19 cellular contexts compared by ENCODE assay signal in the genomic region with DNA sequence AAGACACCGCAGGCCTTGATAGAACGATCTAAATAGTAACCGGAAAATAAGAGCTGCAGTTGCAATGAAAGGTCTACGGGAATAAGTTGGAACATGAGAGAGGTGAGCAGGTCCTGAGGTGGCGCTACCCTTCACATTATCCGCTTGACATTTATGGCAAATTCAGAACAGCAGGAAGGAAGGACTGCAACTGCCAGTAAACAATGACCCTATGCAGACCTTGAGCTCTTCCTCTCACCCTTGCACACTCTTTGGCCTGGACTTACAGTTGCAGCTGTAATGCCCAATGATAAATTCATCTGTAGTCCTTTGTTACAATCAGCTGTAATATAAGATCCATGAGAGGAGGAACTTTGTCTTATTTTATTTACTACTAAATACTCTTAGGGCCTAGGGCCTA.
"Had no signal": no experiment of that assay in that cellular context is flagged by ENCODE, and none has a peak within 500 bp of the region (broad histone marks: within the 10 kb centered on the region; RNA-seq: fewer than 3 reads in every experiment).

No MANE protein-coding gene starts in this region.

- H3K9me3 Mint-ChIP-seq: dendritic cell treated with granulocyte-macrophage colony-stimulating factor and Interleukin-4, amounts not matched to agents 40 ng/mL and 50 ng/mL, for 4 days had no signal

- H3K4me1 ChIP-seq: gastroesophageal sphincter, upper lobe of left lung, uterus had no signal

- H3K27me3 Mint-ChIP-seq: dendritic cell treated with granulocyte-macrophage colony-stimulating factor and Interleukin-4, amounts not matched to agents 40 ng/mL and 50 ng/mL, for 4 days had no signal

- H3K36me3 ChIP-seq: esophagus squamous epithelium, gastroesophageal sphincter, neutrophil, sigmoid colon, suprapubic skin, tibial artery, upper lobe of left lung, uterus had no signal

- H3K27me3 ChIP-seq: esophagus squamous epithelium, gastroesophageal sphincter, neutrophil, sigmoid colon, suprapubic skin, upper lobe of left lung, uterus had no signal

- H3K4me3 ChIP-seq: esophagus squamous epithelium, gastroesophageal sphincter, sigmoid colon, skin epidermis, suprapubic skin, tibial artery, upper lobe of left lung, uterus had no signal

- H3K9me3 ChIP-seq: esophagus squamous epithelium, gastroesophageal sphincter, neutrophil, sigmoid colon, suprapubic skin, tibial artery, upper lobe of left lung, uterus had no signal

- H3K27ac Mint-ChIP-seq: dendritic cell treated with granulocyte-macrophage colony-stimulating factor and Interleukin-4, amounts not matched to agents 40 ng/mL and 50 ng/mL, for 4 days; naive thymus-derived CD4-positive, alpha-beta T cell had no signal

- DNase-seq: esophagus squamous epithelium; foreskin fibroblast; glutamatergic neuron; kidney; left colon; mammary epithelial cell; naive thymus-derived CD4-positive, alpha-beta T cell; sigmoid colon; stimulated activated CD4-positive, alpha-beta T cell treated with anti-CD3 and anti-CD28 coated beads, Interleukin-12 subunit alpha, Interleukin-12 subunit beta, amount 100 ng/mL, for 4 hours; stimulated activated naive CD4-positive, alpha-beta T cell treated with Interleukin-2 at 50 U/mL for 16 hours; tibial artery; uterus had no signal

- H3K4me3 Mint-ChIP-seq: dendritic cell treated with granulocyte-macrophage colony-stimulating factor and Interleukin-4, amounts not matched to agents 40 ng/mL and 50 ng/mL, for 4 days; naive thymus-derived CD4-positive, alpha-beta T cell had no signal

- ATAC-seq: gastroesophageal sphincter; left colon; naive thymus-derived CD4-positive, alpha-beta T cell had no signal

- FAIRE-seq: colon, kidney had no signal

- H3K36me3 Mint-ChIP-seq: naive thymus-derived CD4-positive, alpha-beta T cell had no signal

- H3K27ac ChIP-seq: esophagus squamous epithelium, gastroesophageal sphincter, neutrophil, sigmoid colon, skin epidermis, suprapubic skin, tibial artery, upper lobe of left lung, uterus had no signal
